18 cellular contexts compared by ENCODE assay signal in genomic region chr11:108562746-108563581, GRCh38. TPM values are rescaled to one million over a fixed set of nuclear protein-coding genes. Genes with fewer than 3 reads are reported as not detected.
DNase-seq lines count a peak whose midpoint lies in the region; ATAC-seq, FAIRE-seq and TF ChIP-seq lines count a peak whose summit lies in the region.
"Had no signal": no experiment of that assay in that cellular context is flagged by ENCODE, and none has a peak within 500 bp of the region (broad histone marks: within the 10 kb centered on the region; RNA-seq: fewer than 3 reads in every experiment).

No MANE protein-coding gene starts in this region.

- peak; percentile 34 for FAIRE-seq in keratinocyte (lab: Jason Lieb, UNC)

- no peak for ATAC-seq in GM18907 (IDR thresholded peaks at IDR 0.05; ENCODE audit: unreplicated experiment)
- ATAC-seq: natural killer cell had no signal

- WGBS in smooth muscle cell (ENCODE audit: low lambda C conversion rate): 50% methylated on average over 5 of the region's 5 CpGs

- no peaks in the 10 kb centered on the region for H3K9me3 Mint-ChIP-seq in activated CD4-positive, alpha-beta memory T cell treated with anti-CD3 and anti-CD28 coated beads for 36 hours
- H3K9me3 Mint-ChIP-seq: endodermal cell; natural killer cell; stimulated activated naive CD8-positive, alpha-beta T cell treated with anti-CD3 and anti-CD28 coated beads, Interleukin-15, Interleukin-2, amounts not matched to agents 100 ng/mL and 50 ng/mL, for 24 hours had no signal

- no peak overlapping the region for H3K27ac Mint-ChIP-seq in activated CD4-positive, alpha-beta memory T cell treated with anti-CD3 and anti-CD28 coated beads for 36 hours
- H3K27ac Mint-ChIP-seq: endodermal cell; natural killer cell; stimulated activated naive CD8-positive, alpha-beta T cell treated with anti-CD3 and anti-CD28 coated beads, Interleukin-15, Interleukin-2, amounts not matched to agents 100 ng/mL and 50 ng/mL, for 24 hours had no signal

- H3K9me3 ChIP-seq in keratinocyte (ENCODE audit: control insufficient read depth, low read depth, low read length): no peaks in the 10 kb centered on the region
- no peaks in the 10 kb centered on the region for H3K9me3 ChIP-seq in smooth muscle cell (replicated peaks; ENCODE audit: low read depth)
- H3K9me3 ChIP-seq: left ventricle myocardium inferior had no signal

- H3K9ac ChIP-seq in keratinocyte (ENCODE audit: control insufficient read depth, extremely low read depth, insufficient read depth, low read length) (no peak overlapping the region), smooth muscle cell (ENCODE audit: low read depth) (no peak overlapping the region)

- no peaks in the 10 kb centered on the region for H3K27me3 Mint-ChIP-seq in activated CD4-positive, alpha-beta memory T cell treated with anti-CD3 and anti-CD28 coated beads for 36 hours
- H3K27me3 Mint-ChIP-seq: stimulated activated naive CD8-positive, alpha-beta T cell treated with anti-CD3 and anti-CD28 coated beads, Interleukin-15, Interleukin-2, amounts not matched to agents 100 ng/mL and 50 ng/mL, for 24 hours had no signal

- no peaks in the 10 kb centered on the region for H4K20me1 ChIP-seq in keratinocyte (ENCODE audit: control insufficient read depth, extremely low read depth, insufficient read depth, low read length)
- no peaks in the 10 kb centered on the region for H4K20me1 ChIP-seq in smooth muscle cell (ENCODE audit: low read depth)

- DNase-seq in DMS 273 (lab: John Stamatoyannopoulos, UW; ENCODE audit: unreplicated experiment) (peak; percentile 13), DMS 273 treated with DMSO at 0.1 percent for 48 hours (lab: John Stamatoyannopoulos, UW) (no peak), astrocyte of the hippocampus (ENCODE audit: low read depth, low spot score) (peak; percentile 74), keratinocyte (ENCODE audit: low read depth, low spot score) (no peak), smooth muscle cell (lab: John Stamatoyannopoulos, UW; ENCODE audit: unreplicated experiment) (no peak)
- no peak for DNase-seq in activated CD4-positive, alpha-beta memory T cell treated with anti-CD3 and anti-CD28 coated beads for 36 hours
- no peak for DNase-seq in activated naive CD4-positive, alpha-beta T cell (lab: John Stamatoyannopoulos, UW)
- DNase-seq: activated CD8-positive, alpha-beta memory T cell treated with anti-CD3 and anti-CD28 coated beads for 24 hours; activated gamma-delta T cell; CD4-positive, CD25-positive, alpha-beta regulatory T cell; endodermal cell; left ventricle myocardium inferior; natural killer cell; NCI-H187; SHP77 had no signal

- POLR2A ChIA-PET in activated CD4-positive, alpha-beta memory T cell treated with anti-CD3 and anti-CD28 coated beads for 36 hours (lab: Charles Lee): no interaction called here

- H3K4me3 ChIP-seq in keratinocyte (ENCODE audit: control insufficient read depth in 2 of 3, extremely low read depth in 1 of 3, insufficient read depth in 2 of 3, low read depth in 1 of 3, low read length in 3 of 3): no peak overlapping the region
- no peak overlapping the region for H3K4me3 ChIP-seq in smooth muscle cell
- H3K4me3 ChIP-seq: left ventricle myocardium inferior had no signal

- H3K4me1 Mint-ChIP-seq in activated CD4-positive, alpha-beta memory T cell treated with anti-CD3 and anti-CD28 coated beads for 36 hours (ENCODE audit: low read depth): peaks cover 11% of the 10 kb centered on the region

- peaks cover 23% of the 10 kb centered on the region for H3F3A ChIP-seq in smooth muscle cell (ENCODE audit: low read depth)

- no peak overlapping the region for H3K4me2 ChIP-seq in keratinocyte (ENCODE audit: control insufficient read depth, extremely low read depth, insufficient read depth, low read depth, low read length)
- H3K4me2 ChIP-seq in smooth muscle cell: peak overlapping the region; percentile 62

- H3K36me3 Mint-ChIP-seq in activated CD4-positive, alpha-beta memory T cell treated with anti-CD3 and anti-CD28 coated beads for 36 hours: no peaks in the 10 kb centered on the region
- H3K36me3 Mint-ChIP-seq: CD4-positive, CD25-positive, alpha-beta regulatory T cell; natural killer cell had no signal

- TF ChIP-seq CTCF in keratinocyte (optimal IDR thresholded peaks at IDR 0.05 in 1 of 3, IDR thresholded peaks at IDR 0.05 in 1 of 3, conservative IDR thresholded peaks at IDR 0.05 in 1 of 3; ENCODE audit: extremely low read depth in 1 of 3, insufficient read depth in 2 of 3, low read length in 3 of 3) (no peak), smooth muscle cell (IDR thresholded peaks at IDR 0.05; ENCODE audit: borderline replicate concordance, insufficient read depth, poor library complexity, severe bottlenecking) (no peak)

- H3K27me3 ChIP-seq in keratinocyte (ENCODE audit: control insufficient read depth, extremely low read depth, insufficient read depth, low read length) (no peaks in the 10 kb centered on the region), smooth muscle cell (ENCODE audit: low read depth) (no peaks in the 10 kb centered on the region)

- H3K79me2 ChIP-seq in keratinocyte (ENCODE audit: control insufficient read depth, insufficient read depth, low read length) (no peaks in the 10 kb centered on the region), smooth muscle cell (ENCODE audit: low read depth) (no peaks in the 10 kb centered on the region)

- dilution Hi-C loops in keratinocyte (cut with MboI; ENCODE audit: extremely low pct_ligation_motif_present, low sequenced_read_pairs): no loop called here

- H3K36me3 ChIP-seq in keratinocyte (ENCODE audit: control insufficient read depth in 2 of 2, extremely low read depth in 1 of 2, insufficient read depth in 2 of 2, low read length in 2 of 2) (peaks cover 2 to 15% of the 10 kb centered on the region in 2 experiments), smooth muscle cell (ENCODE audit: low read depth) (no peaks in the 10 kb centered on the region)
- H3K36me3 ChIP-seq: left ventricle myocardium inferior had no signal

- H3K4me3 Mint-ChIP-seq in activated CD4-positive, alpha-beta memory T cell treated with anti-CD3 and anti-CD28 coated beads for 36 hours: no peak overlapping the region
- H3K4me3 Mint-ChIP-seq: CD4-positive, CD25-positive, alpha-beta regulatory T cell; endodermal cell; natural killer cell; stimulated activated naive CD8-positive, alpha-beta T cell treated with anti-CD3 and anti-CD28 coated beads, Interleukin-15, Interleukin-2, amounts not matched to agents 100 ng/mL and 50 ng/mL, for 24 hours had no signal

- H3K4me1 ChIP-seq in keratinocyte (ENCODE audit: control insufficient read depth, extremely low read depth, insufficient read depth, low read length) (peaks cover 18% of the 10 kb centered on the region), smooth muscle cell (ENCODE audit: low read depth) (peaks cover 19% of the 10 kb centered on the region)
- H3K4me1 ChIP-seq: left ventricle myocardium inferior had no signal

- H2AFZ ChIP-seq in keratinocyte (ENCODE audit: control insufficient read depth, low read length) (no peak overlapping the region), smooth muscle cell (ENCODE audit: low read depth) (no peak overlapping the region)

- intact Hi-C loops in activated CD4-positive, alpha-beta memory T cell treated with anti-CD3 and anti-CD28 coated beads for 36 hours (cut with micrococcal nuclease): no loop called here

- CTCF ChIA-PET in activated CD4-positive, alpha-beta memory T cell treated with anti-CD3 and anti-CD28 coated beads for 36 hours (lab: Charles Lee): interaction anchor here (0.6 kb wide), 1 partner anchor 126 kb away, joined by 3 read pairs; no protein-coding TSS in a partner anchor

- H3K9me1 ChIP-seq in keratinocyte (ENCODE audit: control insufficient read depth, extremely low read depth, insufficient read depth, low read length): no peaks in the 10 kb centered on the region

- H3K27ac ChIP-seq in keratinocyte (ENCODE audit: control insufficient read depth, insufficient read depth, low read length) (no peak overlapping the region), smooth muscle cell (ENCODE audit: low read depth) (peak overlapping the region; percentile 60)
- H3K27ac ChIP-seq: 22Rv1, left ventricle myocardium inferior had no signal

RNA-seq across cellular contexts. Expression of gene EXPH5, which starts 30.6 kb away (rescaled TPM):
- polyA plus RNA-seq in keratinocyte (7.9 to 19.0 TPM (median 11.7 TPM) in 3 replicates), smooth muscle cell (0.54 and 1.6 TPM in 2 replicates)
- 14.1 TPM for polyA plus RNA-seq in keratinocyte (2011; ENCODE audit: low read depth)
- polyA plus RNA-seq in keratinocyte (2011; cell fraction: cytosol; rRNA removed): 1.6 and 3.2 TPM in 2 replicates
- polyA plus RNA-seq in keratinocyte (2011; cell fraction: nucleus; rRNA removed): 24.3 and 28.3 TPM in 2 replicates
- polyA plus RNA-seq in keratinocyte (2012; ENCODE audit: low replicate concordance): 4.7 and 17.6 TPM in 2 replicates
- polyA minus RNA-seq in keratinocyte: 12.8 to 79.7 TPM (median 65.4 TPM) in 3 replicates
- 6.5 TPM for polyA minus RNA-seq in keratinocyte (2011; cell fraction: cytosol; rRNA and poly(A)+ RNA removed)
- polyA minus RNA-seq in keratinocyte (2011; cell fraction: nucleus; rRNA and poly(A)+ RNA removed): 57.4 and 120 TPM in 2 replicates
- 5.7 and 6.9 TPM in 2 replicates for total RNA-seq in smooth muscle cell
- 1 to 10 TPM; 1.4 to 1.8 TPM for total RNA-seq in activated CD4-positive, alpha-beta memory T cell treated with anti-CD3 and anti-CD28 coated beads for 36 hours

Comparison
In these comparisons a context has a peak if more than half of its experiments do, and no peak if none do; other contexts are left out.
1. DNase-seq: peak in DMS 273 (single experiment) and astrocyte of the hippocampus (single experiment); none in DMS 273 treated with DMSO at 0.1 percent for 48 hours (single experiment), keratinocyte (single experiment), smooth muscle cell (single experiment), activated CD4-positive, alpha-beta memory T cell treated with anti-CD3 and anti-CD28 coated beads for 36 hours (single experiment) and activated naive CD4-positive, alpha-beta T cell (0 of 4).